ENCODE assay signal across 11 cellular contexts in genomic region chr5:16809816-16810502, GRCh38.
A peak's percentile ranks its signal among the peaks of the same experiment; 100 is the strongest.
DNase-seq lines count a peak whose midpoint lies in the region; ATAC-seq and TF ChIP-seq lines count a peak whose summit lies in the region.
"Had no signal": no experiment of that assay in that cellular context is flagged by ENCODE, and none has a peak within 500 bp of the region (broad histone marks: within the 10 kb centered on the region; RNA-seq: fewer than 3 reads in every experiment).

No MANE protein-coding gene starts in this region.

- H3K9me3 Mint-ChIP-seq in endothelial cell (ENCODE audit: unreplicated experiment), result no peaks in the 10 kb centered on the region
- H3K9me3 Mint-ChIP-seq in naive thymus-derived CD4-positive, alpha-beta T cell, result peaks cover 0 to 3% (median 0%) of the 10 kb centered on the region in 11 donors
- no peaks in the 10 kb centered on the region for H3K9me3 Mint-ChIP-seq in activated CD4-positive, alpha-beta T cell treated with anti-CD3 and anti-CD28 coated beads, Interleukin-2, amount 10 ng/mL, durations not matched to agents 7 days and 5 days
- H3K9me3 Mint-ChIP-seq: stimulated activated naive CD8-positive, alpha-beta T cell treated with anti-CD3 and anti-CD28 coated beads, Interleukin-15, Interleukin-2, amounts not matched to agents 100 ng/mL and 50 ng/mL, for 24 hours had no signal

- no peaks in the 10 kb centered on the region for H3K27me3 ChIP-seq in naive thymus-derived CD4-positive, alpha-beta T cell (ENCODE audit: control insufficient read depth in 2 of 2, insufficient read depth in 2 of 2, low read length in 2 of 2)

- peaks cover 46% of the 10 kb centered on the region for H3K4me1 Mint-ChIP-seq in endothelial cell (ENCODE audit: unreplicated experiment)
- peaks cover 0 to 10% (median 0%) of the 10 kb centered on the region in 7 donors for H3K4me1 Mint-ChIP-seq in naive thymus-derived CD4-positive, alpha-beta T cell
- no peaks in the 10 kb centered on the region for H3K4me1 Mint-ChIP-seq in activated CD4-positive, alpha-beta T cell treated with anti-CD3 and anti-CD28 coated beads, Interleukin-2, amount 10 ng/mL, durations not matched to agents 7 days and 5 days

- H3K36me3 Mint-ChIP-seq in endothelial cell (ENCODE audit: low read depth, unreplicated experiment), result peaks cover 9% of the 10 kb centered on the region
- no peaks in the 10 kb centered on the region for H3K36me3 Mint-ChIP-seq in naive thymus-derived CD4-positive, alpha-beta T cell
- no peaks in the 10 kb centered on the region for H3K36me3 Mint-ChIP-seq in activated CD4-positive, alpha-beta T cell treated with anti-CD3 and anti-CD28 coated beads, Interleukin-2, amount 10 ng/mL, durations not matched to agents 7 days and 5 days (ENCODE audit: low read depth)
- H3K36me3 Mint-ChIP-seq: CD8-positive, alpha-beta memory T cell had no signal

- no peak for ATAC-seq in naive thymus-derived CD4-positive, alpha-beta T cell
- ATAC-seq in GM21526 (IDR thresholded peaks at IDR 0.05; ENCODE audit: low FRiP score, unreplicated experiment), result no peak

- H3K4me3 ChIP-seq in naive thymus-derived CD4-positive, alpha-beta T cell (ENCODE audit: low read length), result no peak overlapping the region

- H3K4me1 ChIP-seq in naive thymus-derived CD4-positive, alpha-beta T cell (ENCODE audit: control insufficient read depth in 2 of 2, insufficient read depth in 2 of 2, low read length in 2 of 2), result no peaks in the 10 kb centered on the region

- intact Hi-C loops in naive thymus-derived CD4-positive, alpha-beta T cell (cut with micrococcal nuclease), result no loop called here

- H3K4me3 Mint-ChIP-seq in endothelial cell (ENCODE audit: unreplicated experiment), result peak overlapping the region; percentile 64
- no peak overlapping the region for H3K4me3 Mint-ChIP-seq in naive thymus-derived CD4-positive, alpha-beta T cell
- H3K4me3 Mint-ChIP-seq in activated CD4-positive, alpha-beta T cell treated with anti-CD3 and anti-CD28 coated beads, Interleukin-2, amount 10 ng/mL, durations not matched to agents 7 days and 5 days, result no peak overlapping the region
- H3K4me3 Mint-ChIP-seq: CD8-positive, alpha-beta memory T cell; stimulated activated naive CD8-positive, alpha-beta T cell treated with anti-CD3 and anti-CD28 coated beads, Interleukin-15, Interleukin-2, amounts not matched to agents 100 ng/mL and 50 ng/mL, for 24 hours had no signal

- H3K36me3 ChIP-seq in naive thymus-derived CD4-positive, alpha-beta T cell (ENCODE audit: control insufficient read depth in 2 of 3, insufficient read depth in 3 of 3, low read length in 3 of 3), result no peaks in the 10 kb centered on the region

- H3K27me3 Mint-ChIP-seq in endothelial cell (ENCODE audit: unreplicated experiment), result peaks cover 14% of the 10 kb centered on the region
- H3K27me3 Mint-ChIP-seq in naive thymus-derived CD4-positive, alpha-beta T cell, result peaks cover 4 to 17% (median 5%) of the 10 kb centered on the region in 5 donors
- peaks cover 8% of the 10 kb centered on the region for H3K27me3 Mint-ChIP-seq in activated CD4-positive, alpha-beta T cell treated with anti-CD3 and anti-CD28 coated beads, Interleukin-2, amount 10 ng/mL, durations not matched to agents 7 days and 5 days
- H3K27me3 Mint-ChIP-seq: CD8-positive, alpha-beta memory T cell had no signal

- DNase-seq in A172 (ENCODE audit: low spot score), result peak; percentile 61
- DNase-seq in LoVo (ENCODE audit: low spot score), result peak; percentile 9
- DNase-seq in endothelial cell (ENCODE audit: low spot score), result no peak
- DNase-seq in mucosa of gallbladder (ENCODE audit: low spot score), result peak; percentile 69
- no peak for DNase-seq in naive thymus-derived CD4-positive, alpha-beta T cell
- DNase-seq in activated CD4-positive, alpha-beta T cell treated with anti-CD3 and anti-CD28 coated beads, Interleukin-2, amount 10 ng/mL, durations not matched to agents 7 days and 5 days, result no peak
- DNase-seq in CD1c-positive myeloid dendritic cell (ENCODE audit: extremely low spot score), result no peak
- DNase-seq: CD8-positive, alpha-beta memory T cell; NCI-H2107 had no signal

- CTCF ChIA-PET in naive thymus-derived CD4-positive, alpha-beta T cell (lab: Charles Lee), result interaction anchor here (0.5 kb wide), 1 partner anchor 82 kb away, joined by 3 read pairs; no protein-coding TSS in a partner anchor
- CTCF ChIA-PET in activated CD4-positive, alpha-beta T cell treated with anti-CD3 and anti-CD28 coated beads, Interleukin-2, amount 10 ng/mL, durations not matched to agents 7 days and 5 days (lab: Charles Lee), result interaction anchor here (0.7 kb wide), 1 partner anchor 616 kb away, joined by 3 read pairs; no protein-coding TSS in a partner anchor

- no peaks in the 10 kb centered on the region for H3K9me3 ChIP-seq in naive thymus-derived CD4-positive, alpha-beta T cell (ENCODE audit: control insufficient read depth in 2 of 3, low read length in 3 of 3)

- POLR2A ChIA-PET in naive thymus-derived CD4-positive, alpha-beta T cell (lab: Charles Lee), result no interaction called here
- POLR2A ChIA-PET in activated CD4-positive, alpha-beta T cell treated with anti-CD3 and anti-CD28 coated beads, Interleukin-2, amount 10 ng/mL, durations not matched to agents 7 days and 5 days (lab: Charles Lee), result no interaction called here

- no peak overlapping the region for H3K27ac ChIP-seq in naive thymus-derived CD4-positive, alpha-beta T cell (ENCODE audit: low read depth, low read length)

- TF ChIP-seq CTCF in endothelial cell (IDR thresholded peaks at IDR 0.05; ENCODE audit: unreplicated experiment), result no peak

- no peak overlapping the region for H3K27ac Mint-ChIP-seq in endothelial cell (ENCODE audit: unreplicated experiment)
- H3K27ac Mint-ChIP-seq in naive thymus-derived CD4-positive, alpha-beta T cell, result no peak overlapping the region
- no peak overlapping the region for H3K27ac Mint-ChIP-seq in activated CD4-positive, alpha-beta T cell treated with anti-CD3 and anti-CD28 coated beads, Interleukin-2, amount 10 ng/mL, durations not matched to agents 7 days and 5 days
- H3K27ac Mint-ChIP-seq: CD8-positive, alpha-beta memory T cell; stimulated activated naive CD8-positive, alpha-beta T cell treated with anti-CD3 and anti-CD28 coated beads, Interleukin-15, Interleukin-2, amounts not matched to agents 100 ng/mL and 50 ng/mL, for 24 hours had no signal

Comparison
In these comparisons a context has a peak if more than half of its experiments do, and no peak if none do; other contexts are left out.
1. DNase-seq: peak in A172 (single experiment), LoVo (single experiment) and mucosa of gallbladder (single experiment); none in endothelial cell (single experiment), naive thymus-derived CD4-positive, alpha-beta T cell (0 of 9), activated CD4-positive, alpha-beta T cell treated with anti-CD3 and anti-CD28 coated beads, Interleukin-2, amount 10 ng/mL, durations not matched to agents 7 days and 5 days (single experiment) and CD1c-positive myeloid dendritic cell (single experiment).